Comparison of ENCODE assay signal across 28 cellular contexts in genomic region chr10:33939892-33940291, GRCh38.
DNase-seq lines count a peak whose midpoint lies in the region; ATAC-seq, FAIRE-seq and TF ChIP-seq lines count a peak whose summit lies in the region.
"Had no signal": no experiment of that assay in that cellular context is flagged by ENCODE, and none has a peak within 500 bp of the region (broad histone marks: within the 10 kb centered on the region; RNA-seq: fewer than 3 reads in every experiment).

No MANE protein-coding gene starts in this region.

- H2BK20ac ChIP-seq in H9 (ENCODE audit: low read depth, low read length, poor library complexity, severe bottlenecking): no peak overlapping the region

- no peaks in the 10 kb centered on the region; the same call in 1 of the 2 replicates for H3K27me3 Mint-ChIP-seq in H9 (ENCODE audit: low read depth)
- H3K27me3 Mint-ChIP-seq: activated CD4-positive, alpha-beta memory T cell treated with anti-CD3 and anti-CD28 coated beads, Interleukin-2, amount 10 ng/mL, durations not matched to agents 7 days and 5 days; memory B cell had no signal

- H3K27ac ChIP-seq in H9 (ENCODE audit: insufficient read length, low read depth, low read length) (no peak overlapping the region), mammary epithelial cell (ENCODE audit: insufficient read depth, low read depth, low read length) (no peak overlapping the region), keratinocyte (ENCODE audit: control insufficient read depth, insufficient read depth, low read length) (no peak overlapping the region)
- H3K27ac ChIP-seq: BLaER1 treated with 17β-estradiol and CSF1 and Interleukin-3, amounts not matched to agents 10 nM and 100 nM; PC-9; right atrium auricular region; upper lobe of right lung had no signal

- H4K5ac ChIP-seq in H9 (ENCODE audit: insufficient read length, low read depth, low read length): no peak overlapping the region

- H3K36me3 ChIP-seq in mammary epithelial cell (ENCODE audit: insufficient read depth, low read length) (no peaks in the 10 kb centered on the region), keratinocyte (ENCODE audit: control insufficient read depth in 2 of 2, extremely low read depth in 1 of 2, insufficient read depth in 2 of 2, low read length in 2 of 2) (no peaks in the 10 kb centered on the region)
- H3K36me3 ChIP-seq: BLaER1 treated with 17β-estradiol and CSF1 and Interleukin-3, amounts not matched to agents 10 nM and 100 nM; MG63; right atrium auricular region; upper lobe of right lung had no signal

- dilution Hi-C loops in mammary epithelial cell (cut with HindIII; ENCODE audit: low sequenced_read_pairs): no loop called here
- dilution Hi-C loops in keratinocyte (cut with MboI; ENCODE audit: extremely low pct_ligation_motif_present, low sequenced_read_pairs): no loop called here

- no peak overlapping the region for H3K18ac ChIP-seq in H9 (ENCODE audit: insufficient read length, low read depth, low read length)

- FAIRE-seq in keratinocyte (lab: Jason Lieb, UNC) (no peak), urothelium cell line (lab: Jason Lieb, UNC) (no peak)
- FAIRE-seq: endometrium, frontal cortex had no signal

- no peak overlapping the region for H3K56ac ChIP-seq in H9 (ENCODE audit: insufficient read length, low read depth, low read length)

- H3K27ac Mint-ChIP-seq in H9: no peak overlapping the region
- H3K27ac Mint-ChIP-seq: activated CD4-positive, alpha-beta memory T cell treated with anti-CD3 and anti-CD28 coated beads, Interleukin-2, amount 10 ng/mL, durations not matched to agents 7 days and 5 days; activated naive CD4-positive, alpha-beta T cell treated with anti-CD3 and anti-CD28 coated beads for 36 hours; immature natural killer cell; memory B cell had no signal

- H4K20me1 ChIP-seq in H9 (ENCODE audit: control insufficient read depth, insufficient read depth, insufficient read length): no peaks in the 10 kb centered on the region
- H4K20me1 ChIP-seq in mammary epithelial cell (ENCODE audit: insufficient read depth, low read length): no peaks in the 10 kb centered on the region
- no peaks in the 10 kb centered on the region for H4K20me1 ChIP-seq in keratinocyte (ENCODE audit: control insufficient read depth, extremely low read depth, insufficient read depth, low read length)
- H4K20me1 ChIP-seq: BLaER1 treated with 17β-estradiol and CSF1 and Interleukin-3, amounts not matched to agents 10 nM and 100 nM had no signal

- H3K4ac ChIP-seq in H9 (ENCODE audit: low read depth, low read length): no peak overlapping the region

- no peak overlapping the region for H2BK15ac ChIP-seq in H9 (ENCODE audit: low read depth, low read length)

- in situ Hi-C loops in mammary epithelial cell (cut with MboI; ENCODE audit: low sequenced_read_pairs in 2 of 2): no loop called here

- no peak overlapping the region for H4K91ac ChIP-seq in H9 (ENCODE audit: insufficient read length, low read depth, low read length)

- CTCF ChIA-PET in mammary epithelial cell (lab: Charles Lee; ENCODE audit: low non-redundant PET): no interaction called here

- H3K14ac ChIP-seq in H9 (ENCODE audit: insufficient read depth, low read length): no peak overlapping the region

- H2AK5ac ChIP-seq in H9 (ENCODE audit: insufficient read length, low read length): no peak overlapping the region

- H3T11ph ChIP-seq in H9 (ENCODE audit: low read length): no peak overlapping the region

- ATAC-seq in HG02571 (IDR thresholded peaks at IDR 0.05; ENCODE audit: unreplicated experiment): no peak
- ATAC-seq: upper lobe of right lung had no signal

- no peaks in the 10 kb centered on the region for H3K9me3 ChIP-seq in H9 (ENCODE audit: control insufficient read depth, low read depth, low read length)
- no peaks in the 10 kb centered on the region for H3K9me3 ChIP-seq in mammary epithelial cell (replicated peaks; ENCODE audit: insufficient read depth, low read length)
- H3K9me3 ChIP-seq in keratinocyte (ENCODE audit: control insufficient read depth, low read depth, low read length): no peaks in the 10 kb centered on the region
- H3K9me3 ChIP-seq: MG63, right atrium auricular region, upper lobe of right lung had no signal

- no peak overlapping the region for H3K4me3 Mint-ChIP-seq in H9
- H3K4me3 Mint-ChIP-seq: activated CD4-positive, alpha-beta memory T cell treated with anti-CD3 and anti-CD28 coated beads, Interleukin-2, amount 10 ng/mL, durations not matched to agents 7 days and 5 days; activated naive CD4-positive, alpha-beta T cell treated with anti-CD3 and anti-CD28 coated beads for 36 hours; immature natural killer cell; memory B cell had no signal

- no peaks in the 10 kb centered on the region for H3K23me2 ChIP-seq in H9 (ENCODE audit: insufficient read length, low read depth, low read length, poor library complexity, severe bottlenecking)

- WGBS in H9 (ENCODE audit: extremely low coverage, insufficient read length, low lambda C conversion rate): no CpG with 5 or more reads among the region's 3 CpGs
- WGBS in mammary epithelial cell (ENCODE audit: low coverage, missing lambda C conversion rate): 9% methylated on average over 3 of the region's 3 CpGs

- no peaks in the 10 kb centered on the region for H3K79me1 ChIP-seq in H9 (ENCODE audit: insufficient read depth, low read depth, low read length, poor library complexity, severe bottlenecking)

- no peak overlapping the region for H2BK5ac ChIP-seq in H9 (ENCODE audit: insufficient read length, low read length)

- H3K27me3 ChIP-seq in H9 (ENCODE audit: insufficient read depth, low read length): no peaks in the 10 kb centered on the region
- no peaks in the 10 kb centered on the region for H3K27me3 ChIP-seq in mammary epithelial cell (ENCODE audit: insufficient read depth, low read length)
- no peaks in the 10 kb centered on the region for H3K27me3 ChIP-seq in keratinocyte (ENCODE audit: control insufficient read depth, extremely low read depth, insufficient read depth, low read length)
- H3K27me3 ChIP-seq: BLaER1 treated with 17β-estradiol and CSF1 and Interleukin-3, amounts not matched to agents 10 nM and 100 nM; MG63; right atrium auricular region; upper lobe of right lung had no signal

- TF ChIP-seq CTCF in H9 (conservative IDR thresholded peaks at IDR 0.05): no peak; the same call in 2 of the 3 replicates
- peak in 1 of 2 donors; percentile 45 for TF ChIP-seq CTCF in mammary epithelial cell (conservative IDR thresholded peaks at IDR 0.05 in 1 of 2, IDR thresholded peaks at IDR 0.05 in 1 of 2; ENCODE audit: extremely low read depth in 1 of 2, insufficient read depth in 1 of 2, low read depth in 1 of 2, low read length in 2 of 2)
- no peak for TF ChIP-seq CTCF in keratinocyte (optimal IDR thresholded peaks at IDR 0.05 in 1 of 3, IDR thresholded peaks at IDR 0.05 in 1 of 3, conservative IDR thresholded peaks at IDR 0.05 in 1 of 3; ENCODE audit: extremely low read depth in 1 of 3, insufficient read depth in 2 of 3, low read length in 3 of 3)

- H3K9me3 Mint-ChIP-seq in H9: peaks cover 1 to 4% of the 10 kb centered on the region in 2 experiments; a peak in 3 of 5 replicates
- H3K9me3 Mint-ChIP-seq: activated CD4-positive, alpha-beta memory T cell treated with anti-CD3 and anti-CD28 coated beads, Interleukin-2, amount 10 ng/mL, durations not matched to agents 7 days and 5 days; activated naive CD4-positive, alpha-beta T cell treated with anti-CD3 and anti-CD28 coated beads for 36 hours; immature natural killer cell had no signal

- no peak overlapping the region for H2AFZ ChIP-seq in H9 (ENCODE audit: low read length)
- H2AFZ ChIP-seq in mammary epithelial cell (ENCODE audit: low read depth, low read length): peak overlapping the region; percentile 48
- peak overlapping the region; percentile 5 for H2AFZ ChIP-seq in keratinocyte (ENCODE audit: control insufficient read depth, low read length)
- H2AFZ ChIP-seq: PC-9 had no signal

- H3K36me3 Mint-ChIP-seq in H9 (ENCODE audit: insufficient read depth in 1 of 3, low read depth in 3 of 3): peaks cover 0 to 5% (median under 1%) of the 10 kb centered on the region in 3 experiments; a peak in 4 of 7 replicates
- H3K36me3 Mint-ChIP-seq: immature natural killer cell, memory B cell had no signal

- no peak overlapping the region for H3K23ac ChIP-seq in H9 (ENCODE audit: insufficient read length, low read depth, low read length)

- H2BK12ac ChIP-seq in H9 (ENCODE audit: insufficient read length, low read depth, low read length): no peak overlapping the region

- intact Hi-C loops in mammary epithelial cell (cut with micrococcal nuclease): no loop called here

- H3K79me2 ChIP-seq in H9 (ENCODE audit: insufficient read depth, low read length): no peaks in the 10 kb centered on the region
- H3K79me2 ChIP-seq in mammary epithelial cell (ENCODE audit: insufficient read depth, low read length): no peaks in the 10 kb centered on the region
- H3K79me2 ChIP-seq in keratinocyte (ENCODE audit: control insufficient read depth, insufficient read depth, low read length): no peaks in the 10 kb centered on the region

- H4K8ac ChIP-seq in H9 (replicated peaks; ENCODE audit: insufficient read length, low read depth, low read length): no peak overlapping the region

- peaks cover 19 to 22% of the 10 kb centered on the region in 2 experiments for H3K4me1 Mint-ChIP-seq in H9
- H3K4me1 Mint-ChIP-seq: activated CD4-positive, alpha-beta memory T cell treated with anti-CD3 and anti-CD28 coated beads, Interleukin-2, amount 10 ng/mL, durations not matched to agents 7 days and 5 days; immature natural killer cell; memory B cell had no signal

- no peak overlapping the region for H2BK120ac ChIP-seq in H9 (ENCODE audit: low read depth, low read length, poor library complexity, severe bottlenecking)

- no peaks in the 10 kb centered on the region for H3K9me1 ChIP-seq in keratinocyte (ENCODE audit: control insufficient read depth, extremely low read depth, insufficient read depth, low read length)

- H3K4me3 ChIP-seq in mammary epithelial cell (replicated peaks in 1 of 3; ENCODE audit: insufficient read depth in 1 of 3, low read depth in 2 of 3, low read length in 3 of 3) (no peak overlapping the region), keratinocyte (ENCODE audit: control insufficient read depth in 2 of 3, extremely low read depth in 1 of 3, insufficient read depth in 2 of 3, low read depth in 1 of 3, low read length in 3 of 3) (no peak overlapping the region)
- H3K4me3 ChIP-seq: BLaER1 treated with 17β-estradiol and CSF1 and Interleukin-3, amounts not matched to agents 10 nM and 100 nM; MG63; PC-9; right atrium auricular region; smooth muscle cell; upper lobe of right lung had no signal

- peak; percentile 30 for DNase-seq in H9
- peak; percentile 22 for DNase-seq in NCI-H510A treated with DMSO at 0.1 percent for 48 hours (lab: John Stamatoyannopoulos, UW)
- DNase-seq in mammary epithelial cell: peak; percentile 52
- no peak for DNase-seq in keratinocyte (ENCODE audit: low read depth, low spot score)
- no peak for DNase-seq in urothelium cell line (ENCODE audit: low spot score)
- no peak for DNase-seq in cerebellar nuclear complex (lab: John Stamatoyannopoulos, UW)
- no peak for DNase-seq in DMS153 (lab: John Stamatoyannopoulos, UW)
- DNase-seq: activated CD4-positive, alpha-beta memory T cell treated with anti-CD3 and anti-CD28 coated beads, Interleukin-2, amount 10 ng/mL, durations not matched to agents 7 days and 5 days; activated CD8-positive, alpha-beta memory T cell treated with anti-CD3 and anti-CD28 coated beads, Interleukin-2, amount 50 U/mL, for 4 hours; activated naive CD4-positive, alpha-beta T cell treated with anti-CD3 and anti-CD28 coated beads for 36 hours; immature natural killer cell; KBM-7; MG63; NCI-H1105; NCI-H2081; NCI-H446 treated with DMSO at 0.1 percent for 48 hours; PC-9; SHP77; stimulated activated naive CD4-positive, alpha-beta T cell treated with Interleukin-2 at 50 U/mL for 16 hours; T-helper 2 cell; upper lobe of right lung had no signal

- H3K9ac ChIP-seq in H9 (ENCODE audit: extremely low read depth, insufficient read length, low read length) (no peak overlapping the region), mammary epithelial cell (ENCODE audit: insufficient read depth, low read length) (no peak overlapping the region), keratinocyte (ENCODE audit: control insufficient read depth, extremely low read depth, insufficient read depth, low read length) (no peak overlapping the region)
- H3K9ac ChIP-seq: BLaER1 treated with 17β-estradiol and CSF1 and Interleukin-3, amounts not matched to agents 10 nM and 100 nM had no signal

- no TSS peak for BruUV-seq in mammary epithelial cell (replicated peaks; lab: Mats Ljungman, UMichigan)

- H3K4me2 ChIP-seq in H9 (ENCODE audit: insufficient read depth, insufficient read length, low read length) (no peak overlapping the region), mammary epithelial cell (ENCODE audit: insufficient read depth, low read depth, low read length) (peak overlapping the region; percentile 44), keratinocyte (ENCODE audit: control insufficient read depth, extremely low read depth, insufficient read depth, low read depth, low read length) (peak overlapping the region; percentile 43)
- H3K4me2 ChIP-seq: BLaER1 treated with 17β-estradiol and CSF1 and Interleukin-3, amounts not matched to agents 10 nM and 100 nM; PC-9; smooth muscle cell had no signal

- H3K4me1 ChIP-seq in H9 (ENCODE audit: insufficient read depth, low read length): peaks cover 3% of the 10 kb centered on the region; the same call in 1 of the 2 replicates
- peaks cover 5% of the 10 kb centered on the region for H3K4me1 ChIP-seq in mammary epithelial cell (ENCODE audit: insufficient read depth, low read length)
- no peaks in the 10 kb centered on the region for H3K4me1 ChIP-seq in keratinocyte (ENCODE audit: control insufficient read depth, extremely low read depth, insufficient read depth, low read length)
- H3K4me1 ChIP-seq: BLaER1 treated with 17β-estradiol and CSF1 and Interleukin-3, amounts not matched to agents 10 nM and 100 nM; right atrium auricular region; upper lobe of right lung had no signal

Comparison
In these comparisons a context has a peak if more than half of its experiments do, and no peak if none do; other contexts are left out.
1. DNase-seq: peak in H9 (single experiment), NCI-H510A treated with DMSO at 0.1 percent for 48 hours (single experiment) and mammary epithelial cell (single experiment); none in keratinocyte (single experiment), urothelium cell line (single experiment), cerebellar nuclear complex (0 of 2) and DMS153 (single experiment).